ENCODE assay signal across 26 cellular contexts in genomic region chr4:28469387-28469786, GRCh38.
"Had no signal": no experiment of that assay in that cellular context is flagged by ENCODE, and none has a peak within 500 bp of the region (broad histone marks: within the 10 kb centered on the region; RNA-seq: fewer than 3 reads in every experiment).

No MANE protein-coding gene starts in this region.

- H3K27me3 Mint-ChIP-seq: activated CD4-positive, alpha-beta T cell treated with anti-CD3 and anti-CD28 coated beads, Interleukin-2, amount 10 ng/mL, durations not matched to agents 24 days and 14 days had no signal

- H3K9me3 Mint-ChIP-seq: activated CD4-positive, alpha-beta T cell treated with anti-CD3 and anti-CD28 coated beads, Interleukin-2, amount 10 ng/mL, durations not matched to agents 24 days and 14 days; activated T-helper 1 cell treated with anti-CD3 and anti-CD28 coated beads, Interleukin-12 subunit alpha, Interleukin-12 subunit beta, Interleukin-2, Interleukin-4 antibody, amounts not matched to agents 30 ng/mL and 10 ng/mL and 1 ng/mL, durations not matched to agents 14 hours and 24 hours and 36 hours had no signal

- H3K4me1 ChIP-seq: adrenal gland, body of pancreas, breast epithelium had no signal

- H3K9ac ChIP-seq: KMS-11 had no signal

- H3K36me3 Mint-ChIP-seq: activated naive CD4-positive, alpha-beta T cell treated with anti-CD3 and anti-CD28 coated beads, Interleukin-2, amount 50 U/mL, for 72 hours had no signal

- H3K27me3 ChIP-seq: adrenal gland, body of pancreas, breast epithelium had no signal

- ATAC-seq: activated naive CD4-positive, alpha-beta T cell treated with anti-CD3 and anti-CD28 coated beads, Interleukin-2, amount 50 U/mL, for 72 hours; activated T-cell treated with anti-CD3 and anti-CD28 coated beads, Interleukin-2, amount 50 U/mL, for 4 hours; body of pancreas had no signal

- H3K4me2 ChIP-seq: KMS-11 had no signal

- H3K4me3 ChIP-seq: adrenal gland, body of pancreas, breast epithelium had no signal

- H3K4me1 Mint-ChIP-seq: activated CD4-positive, alpha-beta T cell treated with anti-CD3 and anti-CD28 coated beads, Interleukin-2, amount 10 ng/mL, durations not matched to agents 24 days and 14 days had no signal

- DNase-seq: activated CD4-positive, alpha-beta T cell treated with anti-CD3 and anti-CD28 coated beads, Interleukin-2, amount 10 ng/mL, durations not matched to agents 24 days and 14 days; activated CD4-positive, alpha-beta T cell treated with anti-CD3 and anti-CD28 coated beads, Interleukin-2, amount 50 U/mL, for 48 hours; activated CD8-positive, alpha-beta memory T cell treated with anti-CD3 and anti-CD28 coated beads, Interleukin-2, amount 50 U/mL, for 4 hours; activated gamma-delta T cell treated with Interleukin-2 at 50 U/mL for 16 hours; activated naive CD4-positive, alpha-beta T cell treated with anti-CD3 and anti-CD28 coated beads for 36 hours; activated T-cell treated with anti-CD3 and anti-CD28 coated beads for 4 hours; activated T-cell treated with anti-CD3 and anti-CD28 coated beads, Interleukin-2, amount 50 U/mL, for 4 hours; adrenal gland; body of pancreas; NCI-H1092 treated with DMSO at 0.1 percent for 48 hours; NCI-H1417; NCI-H146; NCI-H187; NCI-H2029 treated with DMSO at 0.1 percent for 48 hours; NCI-H2107; NCI-H2171; NCI-H510A; NCI-H526; NCI-H748 treated with DMSO at 0.1 percent for 48 hours; NK-92 treated with Interleukin-12 subunit alpha and Interleukin-12 subunit beta, amount 100 ng/mL, for 24 hours; Right ventricle myocardium superior; T1000 had no signal

- H3K27ac ChIP-seq: adrenal gland, body of pancreas, breast epithelium, KMS-11 had no signal

- H3K36me3 ChIP-seq: adrenal gland, breast epithelium had no signal

- H3K4me3 Mint-ChIP-seq: activated CD4-positive, alpha-beta T cell treated with anti-CD3 and anti-CD28 coated beads, Interleukin-2, amount 10 ng/mL, durations not matched to agents 24 days and 14 days; activated naive CD4-positive, alpha-beta T cell treated with anti-CD3 and anti-CD28 coated beads for 36 hours; activated T-cell treated with anti-CD3 and anti-CD28 coated beads, Interleukin-2, amount 50 U/mL, for 4 hours; activated T-helper 1 cell treated with anti-CD3 and anti-CD28 coated beads, Interleukin-12 subunit alpha, Interleukin-12 subunit beta, Interleukin-2, Interleukin-4 antibody, amounts not matched to agents 30 ng/mL and 10 ng/mL and 1 ng/mL, durations not matched to agents 14 hours and 24 hours and 36 hours had no signal

- H3K27ac Mint-ChIP-seq: activated CD4-positive, alpha-beta T cell treated with anti-CD3 and anti-CD28 coated beads, Interleukin-2, amount 10 ng/mL, durations not matched to agents 24 days and 14 days; activated naive CD4-positive, alpha-beta T cell treated with anti-CD3 and anti-CD28 coated beads for 36 hours; activated naive CD4-positive, alpha-beta T cell treated with anti-CD3 and anti-CD28 coated beads, Interleukin-2, amount 50 U/mL, for 72 hours; activated T-helper 1 cell treated with anti-CD3 and anti-CD28 coated beads, Interleukin-12 subunit alpha, Interleukin-12 subunit beta, Interleukin-2, Interleukin-4 antibody, amounts not matched to agents 30 ng/mL and 10 ng/mL and 1 ng/mL, durations not matched to agents 14 hours and 24 hours and 36 hours had no signal

- H3K9me3 ChIP-seq: adrenal gland, body of pancreas, breast epithelium had no signal
